In the genomic region with DNA sequence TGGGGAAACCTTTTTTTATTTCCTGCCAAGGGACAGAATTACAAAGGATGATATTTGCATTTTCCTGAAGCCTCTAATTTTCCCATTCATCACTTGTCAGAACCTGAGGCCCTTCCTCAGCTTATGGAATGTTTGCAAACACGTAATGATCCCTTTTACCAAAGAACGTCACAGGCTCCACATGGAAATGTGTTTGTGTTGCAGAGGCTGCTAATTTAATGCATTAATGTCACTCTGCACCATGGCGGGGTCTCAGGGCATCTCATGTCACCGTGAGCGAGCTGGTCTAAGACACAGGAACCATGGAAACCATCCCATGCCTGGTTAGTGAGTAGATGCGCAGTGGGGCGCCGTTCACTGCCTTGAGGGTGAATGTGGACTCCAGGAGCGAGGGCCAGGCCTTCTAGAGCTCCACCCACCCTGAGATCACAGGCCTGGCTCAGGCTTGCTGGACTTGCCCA, we compare ENCODE assay signal across 1 cellular context.
TF ChIP-seq lines count a peak whose summit lies in the region.

No MANE protein-coding gene starts in this region.

TF ChIP-seq in H1, 55 proteins besides CTCF, POLR2A, EP300 and RAD21 (continued from another document):
- TF ChIP-seq, protein P1, sequence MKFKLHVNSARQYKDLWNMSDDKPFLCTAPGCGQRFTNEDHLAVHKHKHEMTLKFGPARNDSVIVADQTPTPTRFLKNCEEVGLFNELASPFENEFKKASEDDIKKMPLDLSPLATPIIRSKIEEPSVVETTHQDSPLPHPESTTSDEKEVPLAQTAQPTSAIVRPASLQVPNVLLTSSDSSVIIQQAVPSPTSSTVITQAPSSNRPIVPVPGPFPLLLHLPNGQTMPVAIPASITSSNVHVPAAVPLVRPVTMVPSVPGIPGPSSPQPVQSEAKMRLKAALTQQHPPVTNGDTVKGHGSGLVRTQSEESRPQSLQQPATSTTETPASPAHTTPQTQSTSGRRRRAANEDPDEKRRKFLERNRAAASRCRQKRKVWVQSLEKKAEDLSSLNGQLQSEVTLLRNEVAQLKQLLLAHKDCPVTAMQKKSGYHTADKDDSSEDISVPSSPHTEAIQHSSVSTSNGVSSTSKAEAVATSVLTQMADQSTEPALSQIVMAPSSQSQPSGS (IDR thresholded peaks at IDR 0.05; ENCODE audit: low read length), result no peak
- TF ChIP-seq, protein P2, sequence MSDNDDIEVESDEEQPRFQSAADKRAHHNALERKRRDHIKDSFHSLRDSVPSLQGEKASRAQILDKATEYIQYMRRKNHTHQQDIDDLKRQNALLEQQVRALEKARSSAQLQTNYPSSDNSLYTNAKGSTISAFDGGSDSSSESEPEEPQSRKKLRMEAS (IDR thresholded peaks at IDR 0.05), result no peak
- TF ChIP-seq SP4 (IDR thresholded peaks at IDR 0.05; ENCODE audit: low read length) (no peak), FOSL1 (IDR thresholded peaks at IDR 0.05; ENCODE audit: insufficient read depth, low read depth, low read length) (no peak), BACH1 (IDR thresholded peaks at IDR 0.05; ENCODE audit: low read length) (no peak), TAF1 (IDR thresholded peaks at IDR 0.05; ENCODE audit: low read depth, low read length) (no peak), JUN (IDR thresholded peaks at IDR 0.05; ENCODE audit: low read depth, low read length) (no peak), PHF8 (conservative IDR thresholded peaks at IDR 0.05; ENCODE audit: low read depth, low read length) (no peak), POU5F1 (IDR thresholded peaks at IDR 0.05; ENCODE audit: low read depth, low read length) (no peak), TCF12 (IDR thresholded peaks at IDR 0.05; ENCODE audit: low read depth, low read length) (no peak), CREB1 (IDR thresholded peaks at IDR 0.05) (no peak), MAFK (IDR thresholded peaks at IDR 0.05; ENCODE audit: low read depth, low read length) (no peak), CTBP2 (IDR thresholded peaks at IDR 0.05; ENCODE audit: borderline replicate concordance, insufficient read depth, insufficient read length, low read length) (no peak)
